19 cellular contexts compared by ENCODE assay signal in genomic region chr14:54778618-54779017, GRCh38.
DNase-seq lines count a peak whose midpoint lies in the region; ATAC-seq and TF ChIP-seq lines count a peak whose summit lies in the region.
"Had no signal": no experiment of that assay in that cellular context is flagged by ENCODE, and none has a peak within 500 bp of the region (broad histone marks: within the 10 kb centered on the region; RNA-seq: fewer than 3 reads in every experiment).

No MANE protein-coding gene starts in this region.

- intact Hi-C loops in right cardiac atrium (cut with DNase I): loop anchor here in 1 of 4 donors (10.0 kb wide), 1 partner anchor 84 kb away; no protein-coding TSS in a partner anchor

- peaks cover 13% of the 10 kb centered on the region for H3K4me1 ChIP-seq in right cardiac atrium (ENCODE audit: control insufficient read depth, insufficient read depth, low read length)
- peaks cover 52 to 58% (median 56%) of the 10 kb centered on the region in 3 donors for H3K4me1 ChIP-seq in skeletal muscle tissue (ENCODE audit: control insufficient read depth in 3 of 3, insufficient read depth in 3 of 3, low read length in 3 of 3)
- H3K4me1 ChIP-seq: Caco-2 had no signal

- H3K4me3 ChIP-seq in coronary artery: no peak overlapping the region
- H3K4me3 ChIP-seq in right cardiac atrium (ENCODE audit: low read length): no peak overlapping the region
- H3K4me3 ChIP-seq in skeletal muscle tissue (ENCODE audit: low read length in 3 of 3): no peak overlapping the region
- H3K4me3 ChIP-seq: GM12878 had no signal

- H3K27me3 ChIP-seq in right cardiac atrium (ENCODE audit: control insufficient read depth, insufficient read depth) (no peaks in the 10 kb centered on the region), skeletal muscle tissue (ENCODE audit: control insufficient read depth in 3 of 3, insufficient read depth in 3 of 3, low read length in 3 of 3) (no peaks in the 10 kb centered on the region)

- peaks cover 31 to 51% (median 34%) of the 10 kb centered on the region in 3 donors for H3K36me3 ChIP-seq in skeletal muscle tissue (ENCODE audit: control insufficient read depth in 3 of 3, insufficient read depth in 3 of 3, low read length in 3 of 3)

- H3K9me3 Mint-ChIP-seq in activated naive CD4-positive, alpha-beta T cell treated with anti-CD3 and anti-CD28 coated beads, Interleukin-2, amount 10 ng/mL, durations not matched to agents 7 days and 5 days: no peaks in the 10 kb centered on the region
- no peaks in the 10 kb centered on the region for H3K9me3 Mint-ChIP-seq in activated naive CD4-positive, alpha-beta T cell treated with anti-CD3 and anti-CD28 coated beads, Interleukin-2, amount 50 U/mL, for 72 hours

- H3K4me3 Mint-ChIP-seq in activated naive CD4-positive, alpha-beta T cell treated with anti-CD3 and anti-CD28 coated beads, Interleukin-2, amount 10 ng/mL, durations not matched to agents 7 days and 5 days: no peak overlapping the region

- H3K9me3 ChIP-seq in right cardiac atrium (ENCODE audit: control insufficient read depth, low read length) (no peaks in the 10 kb centered on the region), skeletal muscle tissue (ENCODE audit: control insufficient read depth in 3 of 3, low read length in 3 of 3) (no peaks in the 10 kb centered on the region)
- H3K9me3 ChIP-seq: Caco-2 had no signal

- CTCF ChIA-PET in activated naive CD4-positive, alpha-beta T cell treated with anti-CD3 and anti-CD28 coated beads, Interleukin-2, amount 10 ng/mL, durations not matched to agents 7 days and 5 days (lab: Charles Lee): interaction anchor here (6.1 kb wide), 1 partner anchor 213 kb away, joined by 221 read pairs; the partner anchor contains the start of gene SAMD4A

- DNase-seq in activated naive CD4-positive, alpha-beta T cell treated with anti-CD3 and anti-CD28 coated beads, Interleukin-2, amount 10 ng/mL, durations not matched to agents 7 days and 5 days: peak; percentile 10
- no peak for DNase-seq in activated naive CD4-positive, alpha-beta T cell treated with anti-CD3 and anti-CD28 coated beads, Interleukin-2, amount 50 U/mL, for 72 hours (ENCODE audit: low spot score in 2 of 2)
- DNase-seq in coronary artery (ENCODE audit: low spot score) (peak; percentile 50), right cardiac atrium (peak in 1 of 3 donors; percentile 77), T-helper 9 cell (no peak)
- DNase-seq: Caco-2, DMS79, KG1, NCI-H1105 treated with DMSO at 0.1 percent for 48 hours, NCI-H187, NCI-H446 treated with DMSO at 0.1 percent for 48 hours, NCI-H748 treated with DMSO at 0.1 percent for 48 hours, SHP77 treated with DMSO at 0.1 percent for 48 hours had no signal

- H3K27ac ChIP-seq in coronary artery (no peak overlapping the region), right cardiac atrium (ENCODE audit: low read length) (peak overlapping the region; percentile 81), skeletal muscle tissue (ENCODE audit: low read depth, low read length) (no peak overlapping the region)

- peaks cover 40% of the 10 kb centered on the region for H3K27me3 Mint-ChIP-seq in activated naive CD4-positive, alpha-beta T cell treated with anti-CD3 and anti-CD28 coated beads, Interleukin-2, amount 10 ng/mL, durations not matched to agents 7 days and 5 days

- TF ChIP-seq CTCF in coronary artery (IDR thresholded peaks at IDR 0.05): no peak

- ATAC-seq in activated naive CD4-positive, alpha-beta T cell treated with anti-CD3 and anti-CD28 coated beads, Interleukin-2, amount 50 U/mL, for 72 hours: no peak
- ATAC-seq in right cardiac atrium: peak in 1 of 2 donors; percentile 34
- ATAC-seq in GM18511 (IDR thresholded peaks at IDR 0.05; ENCODE audit: unreplicated experiment): no peak
- ATAC-seq in HG03039 (IDR thresholded peaks at IDR 0.05; ENCODE audit: unreplicated experiment): no peak
- ATAC-seq: GM12878, HCT116, Panc1 had no signal

- H3K9ac ChIP-seq in skeletal muscle tissue (ENCODE audit: low read depth in 1 of 3, low read length in 3 of 3): peak overlapping the region in 2 of 3 donors; percentile 38 to 51

- H3K4me1 Mint-ChIP-seq in activated naive CD4-positive, alpha-beta T cell treated with anti-CD3 and anti-CD28 coated beads, Interleukin-2, amount 10 ng/mL, durations not matched to agents 7 days and 5 days: peaks cover 48% of the 10 kb centered on the region

- no peaks in the 10 kb centered on the region for H3K36me3 Mint-ChIP-seq in activated naive CD4-positive, alpha-beta T cell treated with anti-CD3 and anti-CD28 coated beads, Interleukin-2, amount 10 ng/mL, durations not matched to agents 7 days and 5 days
- H3K36me3 Mint-ChIP-seq in activated naive CD4-positive, alpha-beta T cell treated with anti-CD3 and anti-CD28 coated beads, Interleukin-2, amount 50 U/mL, for 72 hours: peaks cover 0 to 8% of the 10 kb centered on the region in 2 donors

- WGBS in right cardiac atrium: 68% methylated on average over 3 of the region's 3 CpGs

- peak overlapping the region; percentile 25 for H3K27ac Mint-ChIP-seq in activated naive CD4-positive, alpha-beta T cell treated with anti-CD3 and anti-CD28 coated beads, Interleukin-2, amount 10 ng/mL, durations not matched to agents 7 days and 5 days
- peak overlapping the region in 1 of 2 donors; percentile 29 for H3K27ac Mint-ChIP-seq in activated naive CD4-positive, alpha-beta T cell treated with anti-CD3 and anti-CD28 coated beads, Interleukin-2, amount 50 U/mL, for 72 hours

Comparison
In these comparisons a context has a peak if more than half of its experiments do, and no peak if none do; other contexts are left out.
1. DNase-seq: peak in activated naive CD4-positive, alpha-beta T cell treated with anti-CD3 and anti-CD28 coated beads, Interleukin-2, amount 10 ng/mL, durations not matched to agents 7 days and 5 days (single experiment) and coronary artery (single experiment); none in activated naive CD4-positive, alpha-beta T cell treated with anti-CD3 and anti-CD28 coated beads, Interleukin-2, amount 50 U/mL, for 72 hours (0 of 2) and T-helper 9 cell (single experiment).